In genomic region chr2:84214455-84214854, GRCh38 we compare ENCODE assay signal across 2 cellular contexts.
TF ChIP-seq lines count a peak whose summit lies in the region.

No MANE protein-coding gene starts in this region.

TF ChIP-seq in GM23338, 12 proteins besides CTCF, POLR2A, EP300 and RAD21 (continued from another document):
- TF ChIP-seq ZNF114 (CRISPR knock-in tag; IDR thresholded peaks at IDR 0.05) (no peak), EZH2 (IDR thresholded peaks at IDR 0.05; ENCODE audit: low read depth, unreplicated experiment) (no peak), STAT1 (IDR thresholded peaks at IDR 0.05; ENCODE audit: unreplicated experiment) (no peak), POLR2AphosphoS5 (IDR thresholded peaks at IDR 0.05; ENCODE audit: low read depth) (no peak), CREB1 (CRISPR knock-in tag; IDR thresholded peaks at IDR 0.05; ENCODE audit: low read depth) (no peak), EZH2phosphoT487 (IDR thresholded peaks at IDR 0.05; ENCODE audit: unreplicated experiment) (no peak), NANOG (IDR thresholded peaks at IDR 0.05; ENCODE audit: borderline replicate concordance) (no peak), ZNF462 (CRISPR knock-in tag; IDR thresholded peaks at IDR 0.05) (no peak)
- TF ChIP-seq, protein P1, sequence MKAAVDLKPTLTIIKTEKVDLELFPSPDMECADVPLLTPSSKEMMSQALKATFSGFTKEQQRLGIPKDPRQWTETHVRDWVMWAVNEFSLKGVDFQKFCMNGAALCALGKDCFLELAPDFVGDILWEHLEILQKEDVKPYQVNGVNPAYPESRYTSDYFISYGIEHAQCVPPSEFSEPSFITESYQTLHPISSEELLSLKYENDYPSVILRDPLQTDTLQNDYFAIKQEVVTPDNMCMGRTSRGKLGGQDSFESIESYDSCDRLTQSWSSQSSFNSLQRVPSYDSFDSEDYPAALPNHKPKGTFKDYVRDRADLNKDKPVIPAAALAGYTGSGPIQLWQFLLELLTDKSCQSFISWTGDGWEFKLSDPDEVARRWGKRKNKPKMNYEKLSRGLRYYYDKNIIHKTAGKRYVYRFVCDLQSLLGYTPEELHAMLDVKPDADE (IDR thresholded peaks at IDR 0.05), result no peak
- TF ChIP-seq, protein P2, sequence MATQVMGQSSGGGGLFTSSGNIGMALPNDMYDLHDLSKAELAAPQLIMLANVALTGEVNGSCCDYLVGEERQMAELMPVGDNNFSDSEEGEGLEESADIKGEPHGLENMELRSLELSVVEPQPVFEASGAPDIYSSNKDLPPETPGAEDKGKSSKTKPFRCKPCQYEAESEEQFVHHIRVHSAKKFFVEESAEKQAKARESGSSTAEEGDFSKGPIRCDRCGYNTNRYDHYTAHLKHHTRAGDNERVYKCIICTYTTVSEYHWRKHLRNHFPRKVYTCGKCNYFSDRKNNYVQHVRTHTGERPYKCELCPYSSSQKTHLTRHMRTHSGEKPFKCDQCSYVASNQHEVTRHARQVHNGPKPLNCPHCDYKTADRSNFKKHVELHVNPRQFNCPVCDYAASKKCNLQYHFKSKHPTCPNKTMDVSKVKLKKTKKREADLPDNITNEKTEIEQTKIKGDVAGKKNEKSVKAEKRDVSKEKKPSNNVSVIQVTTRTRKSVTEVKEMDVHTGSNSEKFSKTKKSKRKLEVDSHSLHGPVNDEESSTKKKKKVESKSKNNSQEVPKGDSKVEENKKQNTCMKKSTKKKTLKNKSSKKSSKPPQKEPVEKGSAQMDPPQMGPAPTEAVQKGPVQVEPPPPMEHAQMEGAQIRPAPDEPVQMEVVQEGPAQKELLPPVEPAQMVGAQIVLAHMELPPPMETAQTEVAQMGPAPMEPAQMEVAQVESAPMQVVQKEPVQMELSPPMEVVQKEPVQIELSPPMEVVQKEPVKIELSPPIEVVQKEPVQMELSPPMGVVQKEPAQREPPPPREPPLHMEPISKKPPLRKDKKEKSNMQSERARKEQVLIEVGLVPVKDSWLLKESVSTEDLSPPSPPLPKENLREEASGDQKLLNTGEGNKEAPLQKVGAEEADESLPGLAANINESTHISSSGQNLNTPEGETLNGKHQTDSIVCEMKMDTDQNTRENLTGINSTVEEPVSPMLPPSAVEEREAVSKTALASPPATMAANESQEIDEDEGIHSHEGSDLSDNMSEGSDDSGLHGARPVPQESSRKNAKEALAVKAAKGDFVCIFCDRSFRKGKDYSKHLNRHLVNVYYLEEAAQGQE (IDR thresholded peaks at IDR 0.05; ENCODE audit: unreplicated experiment), result no peak
TF ChIP-seq in GM23338: peak in this region for 0.

TF ChIP-seq in H1, 55 proteins besides CTCF, POLR2A, EP300 and RAD21 (continued from another document):
- TF ChIP-seq, protein P3, sequence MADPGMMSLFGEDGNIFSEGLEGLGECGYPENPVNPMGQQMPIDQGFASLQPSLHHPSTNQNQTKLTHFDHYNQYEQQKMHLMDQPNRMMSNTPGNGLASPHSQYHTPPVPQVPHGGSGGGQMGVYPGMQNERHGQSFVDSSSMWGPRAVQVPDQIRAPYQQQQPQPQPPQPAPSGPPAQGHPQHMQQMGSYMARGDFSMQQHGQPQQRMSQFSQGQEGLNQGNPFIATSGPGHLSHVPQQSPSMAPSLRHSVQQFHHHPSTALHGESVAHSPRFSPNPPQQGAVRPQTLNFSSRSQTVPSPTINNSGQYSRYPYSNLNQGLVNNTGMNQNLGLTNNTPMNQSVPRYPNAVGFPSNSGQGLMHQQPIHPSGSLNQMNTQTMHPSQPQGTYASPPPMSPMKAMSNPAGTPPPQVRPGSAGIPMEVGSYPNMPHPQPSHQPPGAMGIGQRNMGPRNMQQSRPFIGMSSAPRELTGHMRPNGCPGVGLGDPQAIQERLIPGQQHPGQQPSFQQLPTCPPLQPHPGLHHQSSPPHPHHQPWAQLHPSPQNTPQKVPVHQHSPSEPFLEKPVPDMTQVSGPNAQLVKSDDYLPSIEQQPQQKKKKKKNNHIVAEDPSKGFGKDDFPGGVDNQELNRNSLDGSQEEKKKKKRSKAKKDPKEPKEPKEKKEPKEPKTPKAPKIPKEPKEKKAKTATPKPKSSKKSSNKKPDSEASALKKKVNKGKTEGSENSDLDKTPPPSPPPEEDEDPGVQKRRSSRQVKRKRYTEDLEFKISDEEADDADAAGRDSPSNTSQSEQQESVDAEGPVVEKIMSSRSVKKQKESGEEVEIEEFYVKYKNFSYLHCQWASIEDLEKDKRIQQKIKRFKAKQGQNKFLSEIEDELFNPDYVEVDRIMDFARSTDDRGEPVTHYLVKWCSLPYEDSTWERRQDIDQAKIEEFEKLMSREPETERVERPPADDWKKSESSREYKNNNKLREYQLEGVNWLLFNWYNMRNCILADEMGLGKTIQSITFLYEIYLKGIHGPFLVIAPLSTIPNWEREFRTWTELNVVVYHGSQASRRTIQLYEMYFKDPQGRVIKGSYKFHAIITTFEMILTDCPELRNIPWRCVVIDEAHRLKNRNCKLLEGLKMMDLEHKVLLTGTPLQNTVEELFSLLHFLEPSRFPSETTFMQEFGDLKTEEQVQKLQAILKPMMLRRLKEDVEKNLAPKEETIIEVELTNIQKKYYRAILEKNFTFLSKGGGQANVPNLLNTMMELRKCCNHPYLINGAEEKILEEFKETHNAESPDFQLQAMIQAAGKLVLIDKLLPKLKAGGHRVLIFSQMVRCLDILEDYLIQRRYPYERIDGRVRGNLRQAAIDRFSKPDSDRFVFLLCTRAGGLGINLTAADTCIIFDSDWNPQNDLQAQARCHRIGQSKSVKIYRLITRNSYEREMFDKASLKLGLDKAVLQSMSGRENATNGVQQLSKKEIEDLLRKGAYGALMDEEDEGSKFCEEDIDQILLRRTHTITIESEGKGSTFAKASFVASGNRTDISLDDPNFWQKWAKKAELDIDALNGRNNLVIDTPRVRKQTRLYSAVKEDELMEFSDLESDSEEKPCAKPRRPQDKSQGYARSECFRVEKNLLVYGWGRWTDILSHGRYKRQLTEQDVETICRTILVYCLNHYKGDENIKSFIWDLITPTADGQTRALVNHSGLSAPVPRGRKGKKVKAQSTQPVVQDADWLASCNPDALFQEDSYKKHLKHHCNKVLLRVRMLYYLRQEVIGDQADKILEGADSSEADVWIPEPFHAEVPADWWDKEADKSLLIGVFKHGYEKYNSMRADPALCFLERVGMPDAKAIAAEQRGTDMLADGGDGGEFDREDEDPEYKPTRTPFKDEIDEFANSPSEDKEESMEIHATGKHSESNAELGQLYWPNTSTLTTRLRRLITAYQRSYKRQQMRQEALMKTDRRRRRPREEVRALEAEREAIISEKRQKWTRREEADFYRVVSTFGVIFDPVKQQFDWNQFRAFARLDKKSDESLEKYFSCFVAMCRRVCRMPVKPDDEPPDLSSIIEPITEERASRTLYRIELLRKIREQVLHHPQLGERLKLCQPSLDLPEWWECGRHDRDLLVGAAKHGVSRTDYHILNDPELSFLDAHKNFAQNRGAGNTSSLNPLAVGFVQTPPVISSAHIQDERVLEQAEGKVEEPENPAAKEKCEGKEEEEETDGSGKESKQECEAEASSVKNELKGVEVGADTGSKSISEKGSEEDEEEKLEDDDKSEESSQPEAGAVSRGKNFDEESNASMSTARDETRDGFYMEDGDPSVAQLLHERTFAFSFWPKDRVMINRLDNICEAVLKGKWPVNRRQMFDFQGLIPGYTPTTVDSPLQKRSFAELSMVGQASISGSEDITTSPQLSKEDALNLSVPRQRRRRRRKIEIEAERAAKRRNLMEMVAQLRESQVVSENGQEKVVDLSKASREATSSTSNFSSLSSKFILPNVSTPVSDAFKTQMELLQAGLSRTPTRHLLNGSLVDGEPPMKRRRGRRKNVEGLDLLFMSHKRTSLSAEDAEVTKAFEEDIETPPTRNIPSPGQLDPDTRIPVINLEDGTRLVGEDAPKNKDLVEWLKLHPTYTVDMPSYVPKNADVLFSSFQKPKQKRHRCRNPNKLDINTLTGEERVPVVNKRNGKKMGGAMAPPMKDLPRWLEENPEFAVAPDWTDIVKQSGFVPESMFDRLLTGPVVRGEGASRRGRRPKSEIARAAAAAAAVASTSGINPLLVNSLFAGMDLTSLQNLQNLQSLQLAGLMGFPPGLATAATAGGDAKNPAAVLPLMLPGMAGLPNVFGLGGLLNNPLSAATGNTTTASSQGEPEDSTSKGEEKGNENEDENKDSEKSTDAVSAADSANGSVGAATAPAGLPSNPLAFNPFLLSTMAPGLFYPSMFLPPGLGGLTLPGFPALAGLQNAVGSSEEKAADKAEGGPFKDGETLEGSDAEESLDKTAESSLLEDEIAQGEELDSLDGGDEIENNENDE (IDR thresholded peaks at IDR 0.05; ENCODE audit: insufficient replicate concordance, low read length), result no peak
- no peak for TF ChIP-seq SP4 (IDR thresholded peaks at IDR 0.05; ENCODE audit: low read length)
- TF ChIP-seq TBP (IDR thresholded peaks at IDR 0.05; ENCODE audit: low read depth, low read length), result no peak
- TF ChIP-seq, protein P4, sequence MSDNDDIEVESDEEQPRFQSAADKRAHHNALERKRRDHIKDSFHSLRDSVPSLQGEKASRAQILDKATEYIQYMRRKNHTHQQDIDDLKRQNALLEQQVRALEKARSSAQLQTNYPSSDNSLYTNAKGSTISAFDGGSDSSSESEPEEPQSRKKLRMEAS (IDR thresholded peaks at IDR 0.05), result no peak
- no peak for TF ChIP-seq NANOG (IDR thresholded peaks at IDR 0.05; ENCODE audit: insufficient read depth, low read depth, low read length, poor library complexity, severe bottlenecking)
- TF ChIP-seq BACH1 (IDR thresholded peaks at IDR 0.05; ENCODE audit: low read length), result no peak
- no peak for TF ChIP-seq SP2 (IDR thresholded peaks at IDR 0.05; ENCODE audit: low read length)
- no peak for TF ChIP-seq KDM1A (IDR thresholded peaks at IDR 0.05; ENCODE audit: borderline replicate concordance, low read length)
- TF ChIP-seq FOSL1 (IDR thresholded peaks at IDR 0.05; ENCODE audit: insufficient read depth, low read depth, low read length), result no peak
- no peak for TF ChIP-seq SP1 (IDR thresholded peaks at IDR 0.05; ENCODE audit: low read depth, low read length)
- TF ChIP-seq RXRA (IDR thresholded peaks at IDR 0.05; ENCODE audit: insufficient read depth, low read depth, low read length), result no peak
